ENCODE assay signal across 10 cellular contexts in the genomic region with DNA sequence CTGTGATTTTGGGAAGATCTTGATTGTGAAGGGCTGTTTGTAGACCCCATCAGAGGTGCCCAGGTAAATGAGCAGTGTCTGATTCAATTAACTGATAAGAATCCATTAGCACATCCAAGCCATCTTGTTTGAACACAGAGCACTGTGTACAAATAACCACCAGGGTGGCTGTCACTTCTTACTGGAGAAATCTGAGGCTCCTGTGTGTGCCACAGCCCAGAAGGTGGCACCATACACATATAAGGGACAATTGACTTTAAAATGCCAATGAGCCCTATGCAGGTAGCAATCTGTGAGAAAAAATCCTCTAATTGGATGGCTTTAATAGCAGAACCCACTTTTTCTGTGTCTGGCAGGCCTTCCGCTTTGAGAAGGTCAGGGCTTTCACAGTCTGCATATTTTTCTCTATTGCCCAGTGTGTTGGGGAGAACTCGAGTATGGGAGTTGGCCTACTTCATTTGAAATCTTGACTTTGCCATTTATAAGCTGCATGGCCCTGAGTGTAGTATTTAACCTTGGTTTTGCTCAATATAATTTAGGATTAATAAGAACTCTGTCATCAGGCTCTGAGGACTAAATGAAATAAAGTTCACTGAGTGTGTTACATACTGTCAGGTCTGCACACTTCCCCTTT.
DNase-seq lines count a peak whose midpoint lies in the region; ATAC-seq, FAIRE-seq and TF ChIP-seq lines count a peak whose summit lies in the region.
"Had no signal": no experiment of that assay in that cellular context is flagged by ENCODE, and none has a peak within 500 bp of the region (broad histone marks: within the 10 kb centered on the region; RNA-seq: fewer than 3 reads in every experiment).

No MANE protein-coding gene starts in this region.

- peak; percentile 54 for ATAC-seq in GM19467 (IDR thresholded peaks at IDR 0.05; ENCODE audit: unreplicated experiment)

- dilution Hi-C loops in keratinocyte (cut with MboI; ENCODE audit: extremely low pct_ligation_motif_present, low sequenced_read_pairs): no loop called here

- no peaks in the 10 kb centered on the region for H4K20me1 ChIP-seq in keratinocyte (ENCODE audit: control insufficient read depth, extremely low read depth, insufficient read depth, low read length)

- no peak overlapping the region for H3K27ac ChIP-seq in keratinocyte (ENCODE audit: control insufficient read depth, insufficient read depth, low read length)

- H3K9me1 ChIP-seq in keratinocyte (ENCODE audit: control insufficient read depth, extremely low read depth, insufficient read depth, low read length): no peaks in the 10 kb centered on the region

- no peaks in the 10 kb centered on the region for H3K36me3 ChIP-seq in keratinocyte (ENCODE audit: control insufficient read depth in 2 of 2, extremely low read depth in 1 of 2, insufficient read depth in 2 of 2, low read length in 2 of 2)
- H3K36me3 ChIP-seq: HAP-1 had no signal

- H3K9me3 ChIP-seq in keratinocyte (ENCODE audit: control insufficient read depth, low read depth, low read length): no peaks in the 10 kb centered on the region
- H3K9me3 ChIP-seq: HAP-1 had no signal

- H3K4me1 ChIP-seq in keratinocyte (ENCODE audit: control insufficient read depth, extremely low read depth, insufficient read depth, low read length): no peaks in the 10 kb centered on the region
- H3K4me1 ChIP-seq: HAP-1 had no signal

- no peaks in the 10 kb centered on the region for H3K79me2 ChIP-seq in keratinocyte (ENCODE audit: control insufficient read depth, insufficient read depth, low read length)

- peak; percentile 70 for DNase-seq in DMS153 (lab: John Stamatoyannopoulos, UW)
- DNase-seq in NCI-H748 (lab: John Stamatoyannopoulos, UW; ENCODE audit: unreplicated experiment): peak; percentile 79
- no peak for DNase-seq in keratinocyte (ENCODE audit: low read depth, low spot score)
- DNase-seq in AG08396 (ENCODE audit: low spot score): no peak
- no peak for DNase-seq in HPDE6-E6E7 (ENCODE audit: extremely low spot score)
- DNase-seq in amniotic stem cell (lab: John Stamatoyannopoulos, UW): no peak
- DNase-seq in cerebellum (ENCODE audit: low spot score): no peak
- DNase-seq: activated CD4-positive, alpha-beta T cell treated with anti-CD3 and anti-CD28 coated beads, Interleukin-2, amount 10 ng/mL, durations not matched to agents 24 days and 14 days had no signal

- H3K4me3 ChIP-seq in keratinocyte (ENCODE audit: control insufficient read depth in 2 of 3, extremely low read depth in 1 of 3, insufficient read depth in 2 of 3, low read depth in 1 of 3, low read length in 3 of 3): no peak overlapping the region
- H3K4me3 ChIP-seq: HAP-1 had no signal

- no peaks in the 10 kb centered on the region for H3K27me3 ChIP-seq in keratinocyte (ENCODE audit: control insufficient read depth, extremely low read depth, insufficient read depth, low read length)

- H3K4me2 ChIP-seq in keratinocyte (ENCODE audit: control insufficient read depth, extremely low read depth, insufficient read depth, low read depth, low read length): no peak overlapping the region

- TF ChIP-seq CTCF in keratinocyte (optimal IDR thresholded peaks at IDR 0.05 in 1 of 3, IDR thresholded peaks at IDR 0.05 in 1 of 3, conservative IDR thresholded peaks at IDR 0.05 in 1 of 3; ENCODE audit: extremely low read depth in 1 of 3, insufficient read depth in 2 of 3, low read length in 3 of 3): peak in 2 of 3 experiments; percentile 7 to 23

- FAIRE-seq in keratinocyte (lab: Jason Lieb, UNC): no peak

- no peak overlapping the region for H3K9ac ChIP-seq in keratinocyte (ENCODE audit: control insufficient read depth, extremely low read depth, insufficient read depth, low read length)

- H2AFZ ChIP-seq in keratinocyte (ENCODE audit: control insufficient read depth, low read length): no peak overlapping the region

Comparison
In these comparisons a context has a peak if more than half of its experiments do, and no peak if none do; other contexts are left out.
1. DNase-seq: peak in DMS153 (single experiment) and NCI-H748 (single experiment); none in keratinocyte (single experiment), AG08396 (single experiment), HPDE6-E6E7 (single experiment), amniotic stem cell (single experiment) and cerebellum (single experiment).